18 cellular contexts compared by ENCODE assay signal in the genomic region with DNA sequence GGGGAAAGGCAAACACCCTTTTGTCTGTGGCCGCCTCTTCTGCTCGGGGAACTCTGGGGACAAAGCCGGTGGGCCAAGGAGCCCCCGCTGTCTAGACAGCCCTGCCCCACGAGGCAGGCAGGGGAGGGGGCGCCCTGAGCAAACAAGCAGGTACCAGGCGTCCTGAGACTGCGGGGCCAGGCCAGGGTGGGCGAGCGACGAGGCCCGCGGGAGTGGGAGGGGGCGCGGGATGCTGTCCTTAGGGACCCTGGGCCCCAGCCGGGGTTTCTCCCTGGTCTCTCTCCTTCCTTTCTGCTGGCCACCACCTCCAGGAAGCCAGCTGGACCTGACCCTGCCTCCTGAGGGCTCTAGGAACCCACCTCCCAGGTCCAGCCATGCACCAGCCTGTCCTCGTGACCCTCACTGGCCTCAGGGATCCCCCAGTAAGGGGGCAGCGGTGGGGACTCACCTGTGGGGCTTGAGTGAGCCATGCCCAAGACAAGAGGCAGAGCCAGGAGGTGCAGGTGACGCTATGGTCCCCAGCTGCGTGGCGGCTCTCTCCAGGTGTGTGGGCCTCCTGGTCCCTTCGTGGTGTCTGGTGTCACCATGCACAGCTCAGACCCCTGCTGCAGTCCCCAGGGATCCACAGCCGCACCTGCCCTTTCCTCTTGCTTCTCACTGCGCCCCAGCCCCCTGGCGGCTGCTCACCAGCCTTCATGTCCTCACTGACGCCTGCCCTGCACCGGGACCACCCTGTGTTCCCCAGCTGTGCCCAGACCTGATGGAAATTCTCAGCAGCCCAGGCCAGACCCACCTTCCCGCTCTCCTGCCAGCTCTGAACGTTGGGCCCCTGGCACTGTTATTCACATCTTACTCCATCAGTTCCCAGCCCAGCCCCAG. TPM values are rescaled to one million over a fixed set of nuclear protein-coding genes. Genes with fewer than 3 reads are reported as not detected.
DNase-seq lines count a peak whose midpoint lies in the region; ATAC-seq and TF ChIP-seq lines count a peak whose summit lies in the region.
"Had no signal": no experiment of that assay in that cellular context is flagged by ENCODE, and none has a peak within 500 bp of the region (broad histone marks: within the 10 kb centered on the region; RNA-seq: fewer than 3 reads in every experiment).

No MANE protein-coding gene starts in this region.

- POLR2A ChIA-PET in MCF 10A (lab: Yijun Ruan, JAX) = no interaction called here

- H3K4me3 Mint-ChIP-seq in MCF 10A (ENCODE audit: unreplicated experiment) = no peak overlapping the region

- no peaks in the 10 kb centered on the region for H4K20me1 ChIP-seq in BLaER1

- peaks cover 19% of the 10 kb centered on the region for H3K9me3 Mint-ChIP-seq in MCF 10A (ENCODE audit: unreplicated experiment)

- H3K4me1 ChIP-seq in BLaER1 = peaks cover 15% of the 10 kb centered on the region
- H3K4me1 ChIP-seq: esophagus muscularis mucosa had no signal

- H3K9ac ChIP-seq in BLaER1 = no peak overlapping the region

- 0 out of 2 replicates have a peak overlapping the region, but pooled peaks have one; percentile 13 for H3K27ac ChIP-seq in BLaER1
- H3K27ac ChIP-seq: esophagus muscularis mucosa, PC-9, thoracic aorta, VCaP had no signal

- peak; percentile 21 for DNase-seq in DMS153 treated with DMSO at 0.1 percent for 48 hours (lab: John Stamatoyannopoulos, UW; ENCODE audit: unreplicated experiment)
- DNase-seq in NCI-H526 (lab: John Stamatoyannopoulos, UW) = peak; percentile 45 to 82
- DNase-seq in left kidney (ENCODE audit: low read depth, low spot score) = peak; percentile 31
- DNase-seq in AG20443 (ENCODE audit: low spot score) = no peak
- DNase-seq in MCF 10A (ENCODE audit: unreplicated experiment) = no peak
- no peak for DNase-seq in HUDEP-2 (lab: John Stamatoyannopoulos, UW; ENCODE audit: unreplicated experiment in 76 of 76)
- DNase-seq: activated naive CD4-positive, alpha-beta T cell treated with Interleukin-2 at 50 U/mL for 16 hours; dermis blood vessel endothelial cell; mesendoderm; NCI-H226; PC-9; stimulated activated CD4-positive, alpha-beta T cell treated with anti-CD3 and anti-CD28 coated beads, Interleukin-4, amount 100 ng/mL, for 1 hour had no signal

- intact Hi-C loops in MCF 10A (cut with micrococcal nuclease) = no loop called here

- no TSS peak for BruUV-seq in MCF 10A (replicated peaks; lab: Mats Ljungman, UMichigan)

- H3K4me3 ChIP-seq in BLaER1 = no peak overlapping the region
- H3K4me3 ChIP-seq: esophagus muscularis mucosa, PC-9, thoracic aorta had no signal

- H3K27me3 Mint-ChIP-seq in MCF 10A (ENCODE audit: insufficient read depth, unreplicated experiment) = peaks cover 39% of the 10 kb centered on the region

- H3K27me3 ChIP-seq in BLaER1 = no peaks in the 10 kb centered on the region

- H3K4me2 ChIP-seq in BLaER1 = peak overlapping the region; percentile 42; the same call in 1 of the 2 replicates
- H3K4me2 ChIP-seq: PC-9 had no signal

- no peak overlapping the region for H3K27ac Mint-ChIP-seq in MCF 10A (ENCODE audit: low read depth, unreplicated experiment)

- H3K4me1 Mint-ChIP-seq in MCF 10A (ENCODE audit: insufficient read depth, unreplicated experiment) = no peaks in the 10 kb centered on the region

- peaks cover 29% of the 10 kb centered on the region for H3K9me3 ChIP-seq in BLaER1

- H3K36me3 ChIP-seq in BLaER1 = no peaks in the 10 kb centered on the region
- H3K36me3 ChIP-seq: esophagus muscularis mucosa, thoracic aorta had no signal

- TF ChIP-seq CTCF in MCF 10A (IDR thresholded peaks at IDR 0.05; ENCODE audit: unreplicated experiment) = no peak

- ATAC-seq in HG02678 (IDR thresholded peaks at IDR 0.05; ENCODE audit: unreplicated experiment) = no peak
- ATAC-seq: sciatic nerve had no signal

- no peaks in the 10 kb centered on the region for H3K36me3 Mint-ChIP-seq in MCF 10A (ENCODE audit: insufficient read depth, unreplicated experiment)

- CTCF ChIA-PET in MCF 10A (lab: Yijun Ruan, JAX) = no interaction called here

RNA-seq across cellular contexts. Expression of a gene that starts 26.5 kb away (rescaled TPM):
- total RNA-seq in MCF 10A (2022) = not detected in 2 replicates
- total RNA-seq: dermis blood vessel endothelial cell had no signal

RNA-seq across cellular contexts. Expression of a gene that starts 56.6 kb away (rescaled TPM):
- total RNA-seq in MCF 10A (2022) = 0.02 TPM in 2 replicates
- total RNA-seq: dermis blood vessel endothelial cell, sciatic nerve, thoracic aorta had no signal

Comparison
In these comparisons a context has a peak if more than half of its experiments do, and no peak if none do; other contexts are left out.
1. DNase-seq: peak in DMS153 treated with DMSO at 0.1 percent for 48 hours (single experiment), NCI-H526 (2 of 2) and left kidney (single experiment); none in AG20443 (single experiment), MCF 10A (single experiment) and HUDEP-2 (0 of 76).